ENCODE assay signal across 16 cellular contexts in the genomic region with DNA sequence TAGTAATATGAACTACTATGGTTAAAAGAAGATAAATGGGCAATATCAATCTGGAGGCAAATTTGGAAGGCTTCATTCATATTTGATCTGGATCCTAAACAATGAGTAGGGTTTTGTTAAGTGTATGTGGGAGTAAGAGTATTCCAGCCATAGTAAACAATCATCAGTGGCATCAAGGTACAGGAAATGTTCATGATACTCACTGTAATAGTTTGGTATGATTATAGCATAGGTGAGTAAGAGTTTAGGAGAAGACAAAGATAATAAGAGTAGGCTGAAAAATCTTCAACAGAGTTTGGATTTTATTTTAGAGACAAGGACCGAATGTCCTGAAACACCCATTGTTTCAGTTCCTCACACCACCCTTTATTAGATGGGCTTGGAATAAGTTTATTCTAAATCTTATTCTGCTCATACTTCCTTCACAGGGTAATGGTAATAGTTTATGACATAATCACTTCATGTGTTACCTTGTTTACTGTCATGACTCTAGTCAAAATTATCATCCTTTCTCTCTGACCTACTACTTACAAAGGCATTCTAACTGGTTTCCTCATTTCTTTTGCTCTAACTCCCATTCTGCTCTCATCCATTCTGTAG. TPM values are rescaled to one million over a fixed set of nuclear protein-coding genes. Genes with fewer than 3 reads are reported as not detected.
A peak's percentile ranks its signal among the peaks of the same experiment; 100 is the strongest.
DNase-seq lines count a peak whose midpoint lies in the region; ATAC-seq, FAIRE-seq and TF ChIP-seq lines count a peak whose summit lies in the region.
"Had no signal": no experiment of that assay in that cellular context is flagged by ENCODE, and none has a peak within 500 bp of the region (broad histone marks: within the 10 kb centered on the region; RNA-seq: fewer than 3 reads in every experiment).

No MANE protein-coding gene starts in this region.

- peak overlapping the region; percentile 8 for H3K4me3 ChIP-seq in CD4-positive, CD25-positive, alpha-beta regulatory T cell (ENCODE audit: low read depth, low read length)
- H3K4me3 ChIP-seq: HAP-1, Peyer's patch had no signal

- H3K36me3 ChIP-seq in CD4-positive, CD25-positive, alpha-beta regulatory T cell (ENCODE audit: control insufficient read depth, insufficient read depth, low read length): no peaks in the 10 kb centered on the region
- H3K36me3 ChIP-seq: HAP-1, Peyer's patch had no signal

- no peak overlapping the region for H3K27ac ChIP-seq in CD4-positive, CD25-positive, alpha-beta regulatory T cell (ENCODE audit: insufficient read depth, low read length, poor library complexity, severe bottlenecking)
- H3K27ac ChIP-seq: Peyer's patch had no signal

- intact Hi-C loops in posterior vena cava (cut with DNase I): no loop called here

- peaks cover 38 to 63% (median 40%) of the 10 kb centered on the region in 4 donors for H3K4me1 Mint-ChIP-seq in CD4-positive, CD25-positive, alpha-beta regulatory T cell
- peaks cover 42% of the 10 kb centered on the region for H3K4me1 Mint-ChIP-seq in T-helper 17 cell
- H3K4me1 Mint-ChIP-seq in naive thymus-derived CD8-positive, alpha-beta T cell: peaks cover 21 to 64% (median 61%) of the 10 kb centered on the region in 4 donors

- H3K4me3 Mint-ChIP-seq in CD4-positive, CD25-positive, alpha-beta regulatory T cell: peak overlapping the region in 1 of 4 donors; percentile 10
- H3K4me3 Mint-ChIP-seq in T-helper 17 cell: no peak overlapping the region
- H3K4me3 Mint-ChIP-seq in naive thymus-derived CD8-positive, alpha-beta T cell: peak overlapping the region in 1 of 10 donors; percentile 2

- H3K27ac Mint-ChIP-seq in CD4-positive, CD25-positive, alpha-beta regulatory T cell: no peak overlapping the region
- H3K27ac Mint-ChIP-seq in T-helper 17 cell: peak overlapping the region; percentile 53
- H3K27ac Mint-ChIP-seq in naive thymus-derived CD8-positive, alpha-beta T cell: peak overlapping the region in 7 of 10 donors; percentile 2 to 73 (median 15)

- TF ChIP-seq POLR2A in GM12891 (IDR thresholded peaks at IDR 0.05; ENCODE audit: low read depth, low read length): no peak

- no peaks in the 10 kb centered on the region for H3K27me3 ChIP-seq in CD4-positive, CD25-positive, alpha-beta regulatory T cell (ENCODE audit: control insufficient read depth, insufficient read depth, low read length)
- H3K27me3 ChIP-seq: Peyer's patch had no signal

- no peaks in the 10 kb centered on the region for H3K36me3 Mint-ChIP-seq in CD4-positive, CD25-positive, alpha-beta regulatory T cell
- no peaks in the 10 kb centered on the region for H3K36me3 Mint-ChIP-seq in T-helper 17 cell (ENCODE audit: low read depth)
- peaks cover 0 to 3% (median 0%) of the 10 kb centered on the region in 3 donors for H3K36me3 Mint-ChIP-seq in naive thymus-derived CD8-positive, alpha-beta T cell

- H3K27me3 Mint-ChIP-seq in CD4-positive, CD25-positive, alpha-beta regulatory T cell: no peaks in the 10 kb centered on the region
- no peaks in the 10 kb centered on the region for H3K27me3 Mint-ChIP-seq in T-helper 17 cell
- no peaks in the 10 kb centered on the region for H3K27me3 Mint-ChIP-seq in naive thymus-derived CD8-positive, alpha-beta T cell

- H3K9me3 Mint-ChIP-seq in CD4-positive, CD25-positive, alpha-beta regulatory T cell: no peaks in the 10 kb centered on the region
- no peaks in the 10 kb centered on the region for H3K9me3 Mint-ChIP-seq in naive thymus-derived CD8-positive, alpha-beta T cell

- peaks cover 3% of the 10 kb centered on the region for H3K4me1 ChIP-seq in CD4-positive, CD25-positive, alpha-beta regulatory T cell (ENCODE audit: control insufficient read depth, insufficient read depth, low read length, poor library complexity, severe bottlenecking)
- H3K4me1 ChIP-seq: HAP-1, Peyer's patch had no signal

- no peak for DNase-seq in CD4-positive, CD25-positive, alpha-beta regulatory T cell
- DNase-seq in GM12891 (ENCODE audit: insufficient read length, low spot score): no peak
- DNase-seq in T-helper 17 cell: no peak
- DNase-seq in naive thymus-derived CD8-positive, alpha-beta T cell: no peak
- DNase-seq in NCI-H1930 (lab: John Stamatoyannopoulos, UW): no peak
- DNase-seq in posterior vena cava (ENCODE audit: low spot score): no peak
- DNase-seq in activated CD4-positive, CD25-positive, alpha-beta regulatory T cell (lab: John Stamatoyannopoulos, UW): no peak
- DNase-seq: EL, KBM-7, NCI-H1048, NCI-H146, NCI-H774, Peyer's patch, SHP77 had no signal

- FAIRE-seq in GM12891 (lab: Jason Lieb, UNC): no peak

- POLR2A ChIA-PET in naive thymus-derived CD8-positive, alpha-beta T cell (lab: Charles Lee): no interaction called here

- ATAC-seq in CD4-positive, CD25-positive, alpha-beta regulatory T cell (ENCODE audit: low read depth in 2 of 2): no peak
- peak; percentile 22 for ATAC-seq in T-helper 17 cell
- ATAC-seq in naive thymus-derived CD8-positive, alpha-beta T cell: peak in 1 of 2 donors; percentile 29
- no peak for ATAC-seq in GM21526 (IDR thresholded peaks at IDR 0.05; ENCODE audit: low FRiP score, unreplicated experiment)

- no peaks in the 10 kb centered on the region for H3K9me3 ChIP-seq in CD4-positive, CD25-positive, alpha-beta regulatory T cell (ENCODE audit: control insufficient read depth in 2 of 2, low read length in 2 of 2)
- no peaks in the 10 kb centered on the region for H3K9me3 ChIP-seq in T-helper 17 cell (ENCODE audit: control insufficient read depth, low read length, poor library complexity, severe bottlenecking)
- H3K9me3 ChIP-seq: HAP-1, Peyer's patch had no signal

TF ChIP-seq in GM12891, 5 proteins besides CTCF, POLR2A, EP300 and RAD21:
- TF ChIP-seq TAF1 (IDR thresholded peaks at IDR 0.05; ENCODE audit: low read depth, low read length) (no peak), SPI1 (IDR thresholded peaks at IDR 0.05; ENCODE audit: low read depth, low read length) (peak; percentile 78)
TF ChIP-seq in GM12891: peak in this region for 1.

RNA-seq across cellular contexts. Expression of gene BRAF, which starts 38.9 kb away (rescaled TPM):
- 60.8 TPM for total RNA-seq in CD4-positive, CD25-positive, alpha-beta regulatory T cell
- 10 to 100 TPM in 1 of 4 donors, 1 to 10 TPM in 3; 6.9 to 10.1 (median 8.3) TPM for polyA plus RNA-seq in CD4-positive, CD25-positive, alpha-beta regulatory T cell
- polyA plus RNA-seq in GM12891 (2012; ENCODE audit: low read depth, missing spikeins): 7.0 TPM
- total RNA-seq in T-helper 17 cell (10 to 100 TPM; 56.1 to 59.6 TPM), posterior vena cava (10 to 100 TPM; 32.9 to 39.8 TPM)
- total RNA-seq in naive thymus-derived CD8-positive, alpha-beta T cell: 10 to 100 TPM; 51.6 to 54.9 TPM
- 10 to 100 TPM in 1 of 3 donors, 1 to 10 TPM in 2; 7.4 to 11.2 (median 8.9) TPM for polyA plus RNA-seq in naive thymus-derived CD8-positive, alpha-beta T cell

Comparison
In these comparisons a context has a peak if more than half of its experiments do, and no peak if none do; other contexts are left out.
1. H3K27ac Mint-ChIP-seq: peak in T-helper 17 cell (single experiment) and naive thymus-derived CD8-positive, alpha-beta T cell (7 of 10); none in CD4-positive, CD25-positive, alpha-beta regulatory T cell (0 of 3).